2 cellular contexts compared by ENCODE assay signal in the genomic region with DNA sequence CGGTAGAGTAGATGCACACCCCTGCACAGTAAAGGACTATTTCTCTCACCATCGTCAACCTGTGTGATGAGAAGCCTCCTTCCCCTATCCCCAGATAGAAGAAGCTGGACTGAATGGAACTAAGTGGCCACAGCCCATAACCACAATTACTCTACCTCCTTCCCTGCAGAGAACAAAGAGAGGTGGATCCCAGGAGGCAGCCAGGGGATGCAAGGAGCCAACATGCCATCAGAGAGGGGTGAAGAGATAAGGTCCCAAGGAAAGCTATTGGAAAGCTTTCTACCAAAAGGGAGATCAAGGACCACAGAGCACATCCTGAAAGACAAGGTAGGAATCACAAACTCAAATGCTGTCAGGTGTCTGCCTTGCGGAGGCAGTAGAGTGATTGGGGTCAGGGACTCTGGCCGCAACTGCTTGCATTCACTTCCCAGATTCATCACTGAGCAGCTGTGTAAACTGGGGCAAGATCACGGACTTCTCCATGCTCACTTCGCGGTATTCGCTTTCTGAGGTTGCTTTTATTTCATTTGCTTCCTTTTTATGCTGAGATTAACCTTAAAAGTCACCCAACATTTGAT.
TF ChIP-seq lines count a peak whose summit lies in the region.

No MANE protein-coding gene starts in this region.

TF ChIP-seq in GM23338, 12 proteins besides CTCF, POLR2A, EP300 and RAD21 (continued from another document):
- TF ChIP-seq POLR2AphosphoS5 (IDR thresholded peaks at IDR 0.05; ENCODE audit: low read depth) (no peak), EZH2phosphoT487 (IDR thresholded peaks at IDR 0.05; ENCODE audit: unreplicated experiment) (no peak), EZH2 (IDR thresholded peaks at IDR 0.05; ENCODE audit: low read depth, unreplicated experiment) (no peak)
- TF ChIP-seq, protein P1, sequence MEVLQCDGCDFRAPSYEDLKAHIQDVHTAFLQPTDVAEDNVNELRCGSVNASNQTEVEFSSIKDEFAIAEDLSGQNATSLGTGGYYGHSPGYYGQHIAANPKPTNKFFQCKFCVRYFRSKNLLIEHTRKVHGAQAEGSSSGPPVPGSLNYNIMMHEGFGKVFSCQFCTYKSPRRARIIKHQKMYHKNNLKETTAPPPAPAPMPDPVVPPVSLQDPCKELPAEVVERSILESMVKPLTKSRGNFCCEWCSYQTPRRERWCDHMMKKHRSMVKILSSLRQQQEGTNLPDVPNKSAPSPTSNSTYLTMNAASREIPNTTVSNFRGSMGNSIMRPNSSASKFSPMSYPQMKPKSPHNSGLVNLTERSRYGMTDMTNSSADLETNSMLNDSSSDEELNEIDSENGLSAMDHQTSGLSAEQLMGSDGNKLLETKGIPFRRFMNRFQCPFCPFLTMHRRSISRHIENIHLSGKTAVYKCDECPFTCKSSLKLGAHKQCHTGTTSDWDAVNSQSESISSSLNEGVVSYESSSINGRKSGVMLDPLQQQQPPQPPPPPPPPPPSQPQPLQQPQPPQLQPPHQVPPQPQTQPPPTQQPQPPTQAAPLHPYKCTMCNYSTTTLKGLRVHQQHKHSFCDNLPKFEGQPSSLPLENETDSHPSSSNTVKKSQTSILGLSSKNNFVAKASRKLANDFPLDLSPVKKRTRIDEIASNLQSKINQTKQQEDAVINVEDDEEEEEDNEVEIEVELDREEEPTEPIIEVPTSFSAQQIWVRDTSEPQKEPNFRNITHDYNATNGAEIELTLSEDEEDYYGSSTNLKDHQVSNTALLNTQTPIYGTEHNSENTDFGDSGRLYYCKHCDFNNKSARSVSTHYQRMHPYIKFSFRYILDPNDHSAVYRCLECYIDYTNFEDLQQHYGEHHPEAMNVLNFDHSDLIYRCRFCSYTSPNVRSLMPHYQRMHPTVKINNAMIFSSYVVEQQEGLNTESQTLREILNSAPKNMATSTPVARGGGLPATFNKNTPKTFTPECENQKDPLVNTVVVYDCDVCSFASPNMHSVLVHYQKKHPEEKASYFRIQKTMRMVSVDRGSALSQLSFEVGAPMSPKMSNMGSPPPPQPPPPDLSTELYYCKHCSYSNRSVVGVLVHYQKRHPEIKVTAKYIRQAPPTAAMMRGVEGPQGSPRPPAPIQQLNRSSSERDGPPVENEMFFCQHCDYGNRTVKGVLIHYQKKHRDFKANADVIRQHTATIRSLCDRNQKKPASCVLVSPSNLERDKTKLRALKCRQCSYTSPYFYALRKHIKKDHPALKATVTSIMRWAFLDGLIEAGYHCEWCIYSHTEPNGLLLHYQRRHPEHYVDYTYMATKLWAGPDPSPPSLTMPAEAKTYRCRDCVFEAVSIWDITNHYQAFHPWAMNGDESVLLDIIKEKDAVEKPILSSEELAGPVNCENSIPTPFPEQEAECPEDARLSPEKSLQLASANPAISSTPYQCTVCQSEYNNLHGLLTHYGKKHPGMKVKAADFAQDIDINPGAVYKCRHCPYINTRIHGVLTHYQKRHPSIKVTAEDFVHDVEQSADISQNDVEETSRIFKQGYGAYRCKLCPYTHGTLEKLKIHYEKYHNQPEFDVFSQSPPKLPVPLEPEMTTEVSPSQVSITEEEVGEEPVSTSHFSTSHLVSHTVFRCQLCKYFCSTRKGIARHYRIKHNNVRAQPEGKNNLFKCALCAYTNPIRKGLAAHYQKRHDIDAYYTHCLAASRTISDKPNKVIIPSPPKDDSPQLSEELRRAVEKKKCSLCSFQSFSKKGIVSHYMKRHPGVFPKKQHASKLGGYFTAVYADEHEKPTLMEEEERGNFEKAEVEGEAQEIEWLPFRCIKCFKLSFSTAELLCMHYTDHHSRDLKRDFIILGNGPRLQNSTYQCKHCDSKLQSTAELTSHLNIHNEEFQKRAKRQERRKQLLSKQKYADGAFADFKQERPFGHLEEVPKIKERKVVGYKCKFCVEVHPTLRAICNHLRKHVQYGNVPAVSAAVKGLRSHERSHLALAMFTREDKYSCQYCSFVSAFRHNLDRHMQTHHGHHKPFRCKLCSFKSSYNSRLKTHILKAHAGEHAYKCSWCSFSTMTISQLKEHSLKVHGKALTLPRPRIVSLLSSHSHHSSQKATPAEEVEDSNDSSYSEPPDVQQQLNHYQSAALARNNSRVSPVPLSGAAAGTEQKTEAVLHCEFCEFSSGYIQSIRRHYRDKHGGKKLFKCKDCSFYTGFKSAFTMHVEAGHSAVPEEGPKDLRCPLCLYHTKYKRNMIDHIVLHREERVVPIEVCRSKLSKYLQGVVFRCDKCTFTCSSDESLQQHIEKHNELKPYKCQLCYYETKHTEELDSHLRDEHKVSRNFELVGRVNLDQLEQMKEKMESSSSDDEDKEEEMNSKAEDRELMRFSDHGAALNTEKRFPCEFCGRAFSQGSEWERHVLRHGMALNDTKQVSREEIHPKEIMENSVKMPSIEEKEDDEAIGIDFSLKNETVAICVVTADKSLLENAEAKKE (CRISPR knock-in tag; IDR thresholded peaks at IDR 0.05), result no peak
- TF ChIP-seq, protein P2, sequence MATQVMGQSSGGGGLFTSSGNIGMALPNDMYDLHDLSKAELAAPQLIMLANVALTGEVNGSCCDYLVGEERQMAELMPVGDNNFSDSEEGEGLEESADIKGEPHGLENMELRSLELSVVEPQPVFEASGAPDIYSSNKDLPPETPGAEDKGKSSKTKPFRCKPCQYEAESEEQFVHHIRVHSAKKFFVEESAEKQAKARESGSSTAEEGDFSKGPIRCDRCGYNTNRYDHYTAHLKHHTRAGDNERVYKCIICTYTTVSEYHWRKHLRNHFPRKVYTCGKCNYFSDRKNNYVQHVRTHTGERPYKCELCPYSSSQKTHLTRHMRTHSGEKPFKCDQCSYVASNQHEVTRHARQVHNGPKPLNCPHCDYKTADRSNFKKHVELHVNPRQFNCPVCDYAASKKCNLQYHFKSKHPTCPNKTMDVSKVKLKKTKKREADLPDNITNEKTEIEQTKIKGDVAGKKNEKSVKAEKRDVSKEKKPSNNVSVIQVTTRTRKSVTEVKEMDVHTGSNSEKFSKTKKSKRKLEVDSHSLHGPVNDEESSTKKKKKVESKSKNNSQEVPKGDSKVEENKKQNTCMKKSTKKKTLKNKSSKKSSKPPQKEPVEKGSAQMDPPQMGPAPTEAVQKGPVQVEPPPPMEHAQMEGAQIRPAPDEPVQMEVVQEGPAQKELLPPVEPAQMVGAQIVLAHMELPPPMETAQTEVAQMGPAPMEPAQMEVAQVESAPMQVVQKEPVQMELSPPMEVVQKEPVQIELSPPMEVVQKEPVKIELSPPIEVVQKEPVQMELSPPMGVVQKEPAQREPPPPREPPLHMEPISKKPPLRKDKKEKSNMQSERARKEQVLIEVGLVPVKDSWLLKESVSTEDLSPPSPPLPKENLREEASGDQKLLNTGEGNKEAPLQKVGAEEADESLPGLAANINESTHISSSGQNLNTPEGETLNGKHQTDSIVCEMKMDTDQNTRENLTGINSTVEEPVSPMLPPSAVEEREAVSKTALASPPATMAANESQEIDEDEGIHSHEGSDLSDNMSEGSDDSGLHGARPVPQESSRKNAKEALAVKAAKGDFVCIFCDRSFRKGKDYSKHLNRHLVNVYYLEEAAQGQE (IDR thresholded peaks at IDR 0.05; ENCODE audit: unreplicated experiment), result no peak

TF ChIP-seq in neural cell, 6 proteins besides CTCF, POLR2A, EP300 and RAD21 (continued from another document):
- TF ChIP-seq, protein P2 (IDR thresholded peaks at IDR 0.05; ENCODE audit: borderline replicate concordance), result no peak
- no peak for TF ChIP-seq TAF1 (IDR thresholded peaks at IDR 0.05; ENCODE audit: low read depth)
